Comparison of ENCODE assay signal across 17 cellular contexts in the genomic region with DNA sequence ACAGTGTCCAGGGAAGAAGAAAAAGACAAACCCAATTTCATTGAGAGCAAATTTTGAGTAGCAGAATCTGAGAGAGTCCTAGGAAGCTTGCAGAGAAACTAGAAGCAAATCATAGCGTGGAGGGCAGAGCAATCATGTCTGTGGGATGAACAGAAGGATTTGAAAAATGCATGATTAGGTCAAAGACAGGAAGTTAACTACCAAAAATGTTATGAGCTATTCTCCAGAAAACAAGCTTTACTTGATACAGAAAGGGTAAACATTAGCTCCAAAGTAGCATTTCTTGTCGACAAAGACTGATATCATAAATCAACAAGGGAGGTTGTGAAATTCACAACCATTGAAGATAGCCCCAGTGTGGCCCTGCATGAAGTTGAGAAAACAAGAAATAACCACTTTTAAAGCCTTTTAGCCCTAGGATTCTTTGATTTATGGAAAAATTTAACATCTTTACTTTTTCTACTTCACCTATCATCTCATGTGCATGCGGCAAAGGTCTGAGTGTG.
"Had no signal": no experiment of that assay in that cellular context is flagged by ENCODE, and none has a peak within 500 bp of the region (broad histone marks: within the 10 kb centered on the region; RNA-seq: fewer than 3 reads in every experiment).

No MANE protein-coding gene starts in this region.

- H3K9me3 ChIP-seq: adrenal gland, breast epithelium, right lobe of liver, thoracic aorta, upper lobe of left lung had no signal

- DNase-seq: activated B cell treated with CpG ODN at 0.5 μM for 24 hours; activated CD4-positive, alpha-beta T cell treated with anti-CD3 and anti-CD28 coated beads for 36 hours; activated CD4-positive, alpha-beta T cell treated with anti-CD3 and anti-CD28 coated beads, Interleukin-2, amount 50 U/mL, for 4 hours; activated CD8-positive, alpha-beta memory T cell treated with anti-CD3 and anti-CD28 coated beads, Interleukin-2, amount 50 U/mL, for 48 hours; activated naive CD4-positive, alpha-beta T cell; activated T-cell treated with anti-CD3 and anti-CD28 coated beads, Interleukin-2, amount 50 U/mL, for 4 hours; adrenal gland; kidney; nucleus accumbens; right lobe of liver; stimulated activated CD4-positive, alpha-beta T cell treated with anti-CD3 and anti-CD28 coated beads, Interleukin-4, amount 100 ng/mL, for 1 hour; stimulated activated naive CD4-positive, alpha-beta T cell; upper lobe of left lung had no signal

- H3K36me3 ChIP-seq: adrenal gland, breast epithelium, right lobe of liver, thoracic aorta, upper lobe of left lung had no signal

- H3K27ac ChIP-seq: adrenal gland, breast epithelium, coronary artery, epithelial cell of prostate, right lobe of liver, thoracic aorta, upper lobe of left lung had no signal

- H3K4me1 ChIP-seq: adrenal gland, breast epithelium, upper lobe of left lung had no signal

- H3K4me3 ChIP-seq: adrenal gland, breast epithelium, coronary artery, right lobe of liver, thoracic aorta, upper lobe of left lung had no signal

- H3K27me3 ChIP-seq: breast epithelium, right lobe of liver, upper lobe of left lung had no signal
